ENCODE assay signal across 1 cellular context in the genomic region with DNA sequence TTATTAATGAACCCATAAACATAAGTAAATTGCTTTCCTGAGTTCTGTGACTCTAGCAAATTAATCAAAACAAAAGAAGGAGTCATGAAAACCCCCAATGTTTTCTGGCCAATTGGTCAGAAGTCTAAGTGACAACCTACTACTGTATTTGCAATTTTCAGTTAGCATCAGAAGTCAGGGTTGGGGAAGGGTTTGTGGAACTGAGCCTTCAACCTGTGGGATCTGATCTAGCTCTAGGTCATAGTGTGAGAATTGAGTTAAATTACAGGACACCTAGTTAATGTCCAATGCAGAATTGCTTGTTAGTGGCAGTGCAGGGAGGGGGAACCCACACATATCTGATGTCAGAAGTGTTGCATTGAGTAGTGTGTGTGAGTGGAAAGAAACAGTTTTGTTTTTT.
TF ChIP-seq lines count a peak whose summit lies in the region.

No MANE protein-coding gene starts in this region.

TF ChIP-seq in GM12878, 131 proteins besides CTCF, POLR2A, EP300 and RAD21:
- no peak for TF ChIP-seq ZBTB40 (IDR thresholded peaks at IDR 0.05; ENCODE audit: borderline replicate concordance)
- no peak for TF ChIP-seq CREB1 (IDR thresholded peaks at IDR 0.05; ENCODE audit: low read depth)
- no peak for TF ChIP-seq YY1 (IDR thresholded peaks at IDR 0.05; ENCODE audit: low read depth, low read length)
- no peak for TF ChIP-seq MYC (IDR thresholded peaks at IDR 0.05; ENCODE audit: insufficient read depth, insufficient read length, insufficient replicate concordance, low read length, severe bottlenecking)
- TF ChIP-seq SUPT20H (IDR thresholded peaks at IDR 0.05; ENCODE audit: borderline replicate concordance, control insufficient read depth, low read depth, low read length) = no peak
- no peak for TF ChIP-seq HCFC1 (IDR thresholded peaks at IDR 0.05; ENCODE audit: low read length)
- no peak for TF ChIP-seq CREM (IDR thresholded peaks at IDR 0.05; ENCODE audit: low read depth)
- TF ChIP-seq TAF1 (IDR thresholded peaks at IDR 0.05; ENCODE audit: borderline replicate concordance, low read depth, low read length) = no peak
- TF ChIP-seq STAT1 (conservative IDR thresholded peaks at IDR 0.05) = no peak
- TF ChIP-seq FOXK2 (IDR thresholded peaks at IDR 0.05) = no peak
- TF ChIP-seq SREBF1 (IDR thresholded peaks at IDR 0.05; ENCODE audit: low read length) = no peak
- TF ChIP-seq JUNB (IDR thresholded peaks at IDR 0.05) = no peak
- no peak for TF ChIP-seq PKNOX1 (IDR thresholded peaks at IDR 0.05)
- TF ChIP-seq FOS (IDR thresholded peaks at IDR 0.05; ENCODE audit: borderline replicate concordance, extremely low read depth, insufficient read length) = no peak
- no peak for TF ChIP-seq ZZZ3 (IDR thresholded peaks at IDR 0.05; ENCODE audit: control insufficient read depth, insufficient read length, low read depth)
- TF ChIP-seq ZNF24 (IDR thresholded peaks at IDR 0.05) = no peak
- no peak for TF ChIP-seq HSF1 (IDR thresholded peaks at IDR 0.05; ENCODE audit: low read depth, low read length)
- TF ChIP-seq TBL1XR1 (IDR thresholded peaks at IDR 0.05; ENCODE audit: low read depth, low read length) = no peak
- no peak for TF ChIP-seq BCL3 (IDR thresholded peaks at IDR 0.05; ENCODE audit: borderline replicate concordance, insufficient read depth, low read depth, low read length, poor library complexity, severe bottlenecking)
